ENCODE assay signal across 21 cellular contexts in genomic region chr12:14784471-14784870, GRCh38. TPM values are rescaled to one million over a fixed set of nuclear protein-coding genes. Genes with fewer than 3 reads are reported as not detected.
A peak's percentile ranks its signal among the peaks of the same experiment; 100 is the strongest.
DNase-seq lines count a peak whose midpoint lies in the region; ATAC-seq and TF ChIP-seq lines count a peak whose summit lies in the region.
"Had no signal": no experiment of that assay in that cellular context is flagged by ENCODE, and none has a peak within 500 bp of the region (broad histone marks: within the 10 kb centered on the region; RNA-seq: fewer than 3 reads in every experiment).

No MANE protein-coding gene starts in this region.

- no peaks in the 10 kb centered on the region for H3K27me3 Mint-ChIP-seq in activated naive CD4-positive, alpha-beta T cell treated with anti-CD3 and anti-CD28 coated beads, Interleukin-2, amount 50 U/mL, for 24 hours
- H3K27me3 Mint-ChIP-seq in activated naive CD4-positive, alpha-beta T cell treated with anti-CD3 and anti-CD28 coated beads for 36 hours (ENCODE audit: low read depth), result no peaks in the 10 kb centered on the region
- H3K27me3 Mint-ChIP-seq in activated CD8-positive, alpha-beta T cell treated with anti-CD3 and anti-CD28 coated beads for 36 hours, result no peaks in the 10 kb centered on the region
- H3K27me3 Mint-ChIP-seq: B cell; CD8-positive, alpha-beta memory T cell had no signal

- no peak for TF ChIP-seq CTCF in activated CD8-positive, alpha-beta T cell treated with anti-CD3 and anti-CD28 coated beads for 36 hours (IDR thresholded peaks at IDR 0.05)

- no peaks in the 10 kb centered on the region for H3K4me1 Mint-ChIP-seq in activated naive CD4-positive, alpha-beta T cell treated with anti-CD3 and anti-CD28 coated beads, Interleukin-2, amount 50 U/mL, for 24 hours
- peaks cover 2% of the 10 kb centered on the region for H3K4me1 Mint-ChIP-seq in activated naive CD4-positive, alpha-beta T cell treated with anti-CD3 and anti-CD28 coated beads for 36 hours (ENCODE audit: low read depth)
- H3K4me1 Mint-ChIP-seq in activated CD8-positive, alpha-beta T cell treated with anti-CD3 and anti-CD28 coated beads for 36 hours (ENCODE audit: low read depth), result peaks cover 7% of the 10 kb centered on the region

- POLR2A ChIA-PET in activated CD8-positive, alpha-beta T cell treated with anti-CD3 and anti-CD28 coated beads for 36 hours (lab: Charles Lee), result interaction anchor here (0.6 to 2.0 kb wide), 5 partner anchors 9 to 14 kb away, joined by 3 to 14 read pairs (median 3); a partner anchor contains a TSS

- no peak overlapping the region for H3K4me3 Mint-ChIP-seq in activated naive CD4-positive, alpha-beta T cell treated with anti-CD3 and anti-CD28 coated beads, Interleukin-2, amount 50 U/mL, for 24 hours
- H3K4me3 Mint-ChIP-seq in activated naive CD4-positive, alpha-beta T cell treated with anti-CD3 and anti-CD28 coated beads for 36 hours, result no peak overlapping the region
- no peak overlapping the region for H3K4me3 Mint-ChIP-seq in activated CD8-positive, alpha-beta T cell treated with anti-CD3 and anti-CD28 coated beads for 36 hours
- H3K4me3 Mint-ChIP-seq: B cell; CD4-positive, CD25-positive, alpha-beta regulatory T cell; CD8-positive, alpha-beta memory T cell had no signal

- CTCF ChIA-PET in activated naive CD4-positive, alpha-beta T cell treated with anti-CD3 and anti-CD28 coated beads for 36 hours (lab: Charles Lee), result interaction anchor here (0.5 to 2.0 kb wide), 5 partner anchors 10 to 199 kb away, joined by 3 to 14 read pairs (median 4); a partner anchor contains a TSS
- CTCF ChIA-PET in activated CD8-positive, alpha-beta T cell treated with anti-CD3 and anti-CD28 coated beads for 36 hours (lab: Charles Lee), result interaction anchor here (0.9 to 4.1 kb wide), 5 partner anchors 9 to 18 kb away, joined by 3 to 17 read pairs (median 9); no protein-coding TSS in a partner anchor

- no peak for ATAC-seq in activated CD8-positive, alpha-beta T cell treated with anti-CD3 and anti-CD28 coated beads for 36 hours
- ATAC-seq: GM12878 had no signal

- DNase-seq in activated naive CD4-positive, alpha-beta T cell treated with anti-CD3 and anti-CD28 coated beads for 36 hours, result no peak
- peak; percentile 47 for DNase-seq in MV-4-11 (lab: John Stamatoyannopoulos, UW)
- peak; percentile 53 for DNase-seq in medulla oblongata (ENCODE audit: extremely low spot score)
- DNase-seq in kidney tubule cell (ENCODE audit: low spot score), result no peak
- no peak for DNase-seq in activated CD8-positive, alpha-beta T cell treated with anti-CD3 and anti-CD28 coated beads for 36 hours
- DNase-seq in NCI-H524 (lab: John Stamatoyannopoulos, UW), result no peak
- DNase-seq: CD4-positive, CD25-positive, alpha-beta regulatory T cell; CD8-positive, alpha-beta memory T cell; COR-L47; DMS 273 treated with DMSO at 0.1 percent for 48 hours; DMS53; DND-41; EL; GM23248 had no signal

- no peaks in the 10 kb centered on the region for H3K9me3 Mint-ChIP-seq in activated naive CD4-positive, alpha-beta T cell treated with anti-CD3 and anti-CD28 coated beads, Interleukin-2, amount 50 U/mL, for 24 hours
- H3K9me3 Mint-ChIP-seq in activated naive CD4-positive, alpha-beta T cell treated with anti-CD3 and anti-CD28 coated beads for 36 hours, result no peaks in the 10 kb centered on the region
- H3K9me3 Mint-ChIP-seq in activated CD8-positive, alpha-beta T cell treated with anti-CD3 and anti-CD28 coated beads for 36 hours, result no peaks in the 10 kb centered on the region
- H3K9me3 Mint-ChIP-seq: CD4-positive, CD25-positive, alpha-beta regulatory T cell; CD8-positive, alpha-beta memory T cell had no signal

- peak overlapping the region; percentile 31 for H3K27ac Mint-ChIP-seq in activated naive CD4-positive, alpha-beta T cell treated with anti-CD3 and anti-CD28 coated beads, Interleukin-2, amount 50 U/mL, for 24 hours
- H3K27ac Mint-ChIP-seq in activated naive CD4-positive, alpha-beta T cell treated with anti-CD3 and anti-CD28 coated beads for 36 hours, result no peak overlapping the region
- H3K27ac Mint-ChIP-seq in activated CD8-positive, alpha-beta T cell treated with anti-CD3 and anti-CD28 coated beads for 36 hours, result no peak overlapping the region
- H3K27ac Mint-ChIP-seq: B cell had no signal

- peaks cover 10% of the 10 kb centered on the region for H3K36me3 Mint-ChIP-seq in activated naive CD4-positive, alpha-beta T cell treated with anti-CD3 and anti-CD28 coated beads, Interleukin-2, amount 50 U/mL, for 24 hours
- H3K36me3 Mint-ChIP-seq in activated naive CD4-positive, alpha-beta T cell treated with anti-CD3 and anti-CD28 coated beads for 36 hours (ENCODE audit: low read depth), result peaks cover 21% of the 10 kb centered on the region
- peaks cover 35% of the 10 kb centered on the region for H3K36me3 Mint-ChIP-seq in activated CD8-positive, alpha-beta T cell treated with anti-CD3 and anti-CD28 coated beads for 36 hours (ENCODE audit: low read depth)

- intact Hi-C loops in activated naive CD4-positive, alpha-beta T cell treated with anti-CD3 and anti-CD28 coated beads for 36 hours (cut with micrococcal nuclease), result no loop called here
- intact Hi-C loops in activated CD8-positive, alpha-beta T cell treated with anti-CD3 and anti-CD28 coated beads for 36 hours (cut with micrococcal nuclease), result no loop called here

RNA-seq across cellular contexts. Expression of gene WBP11, which starts 18.8 kb away (rescaled TPM):
- 100 to 1,000 TPM; 105 to 115 TPM for total RNA-seq in activated naive CD4-positive, alpha-beta T cell treated with anti-CD3 and anti-CD28 coated beads for 36 hours
- 100 to 1,000 TPM; 123 to 130 TPM for total RNA-seq in activated CD8-positive, alpha-beta T cell treated with anti-CD3 and anti-CD28 coated beads for 36 hours

RNA-seq across cellular contexts. Expression of gene C12orf60, which starts 19.0 kb away (rescaled TPM):
- total RNA-seq in activated naive CD4-positive, alpha-beta T cell treated with anti-CD3 and anti-CD28 coated beads for 36 hours, result 1 to 10 TPM; 2.0 to 3.1 TPM
- 1 to 10 TPM; 3.3 to 4.2 TPM for total RNA-seq in activated CD8-positive, alpha-beta T cell treated with anti-CD3 and anti-CD28 coated beads for 36 hours

RNA-seq across cellular contexts. Expression of gene SMCO3, which starts 29.5 kb away (rescaled TPM):
- total RNA-seq in activated naive CD4-positive, alpha-beta T cell treated with anti-CD3 and anti-CD28 coated beads for 36 hours, result not detected
- total RNA-seq in activated CD8-positive, alpha-beta T cell treated with anti-CD3 and anti-CD28 coated beads for 36 hours, result not detected
- total RNA-seq: A172; B cell; CD4-positive, CD25-positive, alpha-beta regulatory T cell; CD8-positive, alpha-beta memory T cell; G401; GM12878; GM23248; H4; HT-29 had no signal

RNA-seq across cellular contexts. Expression of gene ART4, which starts 58.9 kb away (rescaled TPM):
- not detected for total RNA-seq in activated naive CD4-positive, alpha-beta T cell treated with anti-CD3 and anti-CD28 coated beads for 36 hours
- total RNA-seq in activated CD8-positive, alpha-beta T cell treated with anti-CD3 and anti-CD28 coated beads for 36 hours, result not detected
- total RNA-seq: A172; B cell; CD4-positive, CD25-positive, alpha-beta regulatory T cell; CD8-positive, alpha-beta memory T cell; G401; GM12878; GM23248; H4; HT-29 had no signal

Comparison
In these comparisons a context has a peak if more than half of its experiments do, and no peak if none do; other contexts are left out.
1. DNase-seq: peak in MV-4-11 (single experiment) and medulla oblongata (single experiment); none in activated naive CD4-positive, alpha-beta T cell treated with anti-CD3 and anti-CD28 coated beads for 36 hours (single experiment), kidney tubule cell (single experiment), activated CD8-positive, alpha-beta T cell treated with anti-CD3 and anti-CD28 coated beads for 36 hours (single experiment) and NCI-H524 (0 of 2).